ENCODE assay signal across 11 cellular contexts in the genomic region with DNA sequence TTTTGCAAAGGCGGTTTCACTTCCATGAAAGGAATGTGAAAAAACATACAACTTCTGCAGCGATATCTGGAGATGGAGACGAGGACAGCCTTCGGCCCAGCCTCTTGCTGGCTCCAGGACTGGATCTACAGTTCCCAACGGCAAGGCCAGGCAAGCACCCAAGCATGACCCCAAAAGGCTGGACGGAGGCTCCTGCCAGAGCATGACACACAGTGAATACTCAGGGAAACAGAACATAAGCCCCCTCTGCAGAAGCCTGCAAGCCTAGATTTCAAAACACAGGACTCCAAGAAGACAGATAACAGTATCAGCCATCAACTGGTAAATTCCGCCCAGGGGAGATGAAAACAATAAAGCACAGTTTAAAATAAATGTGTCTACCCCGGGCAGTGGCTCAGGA. TPM values are rescaled to one million over a fixed set of nuclear protein-coding genes. Genes with fewer than 3 reads are reported as not detected.
A peak's percentile ranks its signal among the peaks of the same experiment; 100 is the strongest.
DNase-seq lines count a peak whose midpoint lies in the region; ATAC-seq lines count a peak whose summit lies in the region.
"Had no signal": no experiment of that assay in that cellular context is flagged by ENCODE, and none has a peak within 500 bp of the region (broad histone marks: within the 10 kb centered on the region; RNA-seq: fewer than 3 reads in every experiment).

No MANE protein-coding gene starts in this region.

- no peak for DNase-seq in activated T-cell treated with anti-CD3 and anti-CD28 coated beads, Interleukin-2, amount 50 U/mL, for 24 hours
- DNase-seq in activated T-cell treated with anti-CD3 and anti-CD28 coated beads, Interleukin-2, amount 50 U/mL, for 48 hours: no peak
- peak; percentile 81 for DNase-seq in left ventricle myocardium superior
- no peak for DNase-seq in stimulated activated naive B cell treated with anti-CD40 and anti-IgM and Interleukin-4, amounts not matched to agents 10 μg/mL and 1 μg/mL and 100 μg/mL, for 72 hours
- no peak for DNase-seq in mucosa of gallbladder (ENCODE audit: low spot score)
- no peak for DNase-seq in GDM1 (lab: John Stamatoyannopoulos, UW)
- DNase-seq: NCI-H1436 treated with DMSO at 0.1 percent for 48 hours; NK-92 treated with Interleukin-12 subunit alpha and Interleukin-12 subunit beta, amount 100 ng/mL, for 24 hours; stimulated activated CD4-positive, alpha-beta T cell treated with anti-CD3 and anti-CD28 coated beads, Interleukin-4, amount 100 ng/mL, for 4 hours had no signal

- intact Hi-C loops in left ventricle myocardium superior (cut with micrococcal nuclease): no loop called here

- H3K4me3 Mint-ChIP-seq in activated T-cell treated with anti-CD3 and anti-CD28 coated beads, Interleukin-2, amount 50 U/mL, for 24 hours: peak overlapping the region; percentile 87
- peak overlapping the region; percentile 96 for H3K4me3 Mint-ChIP-seq in activated T-helper 17 cell treated with anti-CD3 and anti-CD28 coated beads, Interleukin-2, amount 50 U/mL, for 72 hours
- peak overlapping the region; percentile 91 to 96 for H3K4me3 Mint-ChIP-seq in stimulated activated naive B cell treated with anti-CD40 and anti-IgM and Interleukin-4, amounts not matched to agents 10 μg/mL and 1 μg/mL and 100 μg/mL, for 72 hours

- H3K27ac Mint-ChIP-seq in activated T-cell treated with anti-CD3 and anti-CD28 coated beads, Interleukin-2, amount 50 U/mL, for 24 hours: peak overlapping the region; percentile 7
- peak overlapping the region; percentile 96 for H3K27ac Mint-ChIP-seq in activated T-helper 17 cell treated with anti-CD3 and anti-CD28 coated beads, Interleukin-2, amount 50 U/mL, for 72 hours
- H3K27ac Mint-ChIP-seq in stimulated activated naive B cell treated with anti-CD40 and anti-IgM and Interleukin-4, amounts not matched to agents 10 μg/mL and 1 μg/mL and 100 μg/mL, for 72 hours: no peak overlapping the region

- no peaks in the 10 kb centered on the region for H3K27me3 Mint-ChIP-seq in activated T-cell treated with anti-CD3 and anti-CD28 coated beads, Interleukin-2, amount 50 U/mL, for 24 hours
- no peaks in the 10 kb centered on the region for H3K27me3 Mint-ChIP-seq in activated T-helper 17 cell treated with anti-CD3 and anti-CD28 coated beads, Interleukin-2, amount 50 U/mL, for 72 hours
- no peaks in the 10 kb centered on the region for H3K27me3 Mint-ChIP-seq in stimulated activated naive B cell treated with anti-CD40 and anti-IgM and Interleukin-4, amounts not matched to agents 10 μg/mL and 1 μg/mL and 100 μg/mL, for 72 hours

- peaks cover 5% of the 10 kb centered on the region for H3K9me3 Mint-ChIP-seq in activated T-cell treated with anti-CD3 and anti-CD28 coated beads, Interleukin-2, amount 50 U/mL, for 24 hours
- H3K9me3 Mint-ChIP-seq in activated T-helper 17 cell treated with anti-CD3 and anti-CD28 coated beads, Interleukin-2, amount 50 U/mL, for 72 hours: no peaks in the 10 kb centered on the region
- no peaks in the 10 kb centered on the region for H3K9me3 Mint-ChIP-seq in stimulated activated naive B cell treated with anti-CD40 and anti-IgM and Interleukin-4, amounts not matched to agents 10 μg/mL and 1 μg/mL and 100 μg/mL, for 72 hours

- ATAC-seq in activated T-helper 17 cell treated with anti-CD3 and anti-CD28 coated beads, Interleukin-2, amount 50 U/mL, for 72 hours (replicated peaks): no peak
- peak; percentile 42 for ATAC-seq in left ventricle myocardium superior
- no peak for ATAC-seq in stimulated activated naive B cell treated with anti-CD40 and anti-IgM and Interleukin-4, amounts not matched to agents 10 μg/mL and 1 μg/mL and 100 μg/mL, for 72 hours (replicated peaks)
- no peak for ATAC-seq in HG02973 (IDR thresholded peaks at IDR 0.05; ENCODE audit: unreplicated experiment)

- peaks cover 69% of the 10 kb centered on the region for H3K4me1 Mint-ChIP-seq in activated T-cell treated with anti-CD3 and anti-CD28 coated beads, Interleukin-2, amount 50 U/mL, for 24 hours (ENCODE audit: low read depth)
- H3K4me1 Mint-ChIP-seq in activated T-helper 17 cell treated with anti-CD3 and anti-CD28 coated beads, Interleukin-2, amount 50 U/mL, for 72 hours: peaks cover 29% of the 10 kb centered on the region
- peaks cover 44 to 76% of the 10 kb centered on the region in 2 donors for H3K4me1 Mint-ChIP-seq in stimulated activated naive B cell treated with anti-CD40 and anti-IgM and Interleukin-4, amounts not matched to agents 10 μg/mL and 1 μg/mL and 100 μg/mL, for 72 hours

- peaks cover 64% of the 10 kb centered on the region for H3K36me3 Mint-ChIP-seq in activated T-cell treated with anti-CD3 and anti-CD28 coated beads, Interleukin-2, amount 50 U/mL, for 24 hours (ENCODE audit: low read depth)
- peaks cover 83% of the 10 kb centered on the region for H3K36me3 Mint-ChIP-seq in activated T-helper 17 cell treated with anti-CD3 and anti-CD28 coated beads, Interleukin-2, amount 50 U/mL, for 72 hours (ENCODE audit: low read depth)
- H3K36me3 Mint-ChIP-seq in stimulated activated naive B cell treated with anti-CD40 and anti-IgM and Interleukin-4, amounts not matched to agents 10 μg/mL and 1 μg/mL and 100 μg/mL, for 72 hours: peaks cover 43 to 65% of the 10 kb centered on the region in 2 donors

RNA-seq across cellular contexts. Expression of a gene that starts 3.3 kb away (rescaled TPM):
- 1 to 10 TPM; 4.5 to 6.3 TPM for total RNA-seq in activated T-helper 17 cell treated with anti-CD3 and anti-CD28 coated beads, Interleukin-2, amount 50 U/mL, for 72 hours
- total RNA-seq in left ventricle myocardium superior (3.2 TPM), mucosa of gallbladder (12.4 TPM)

RNA-seq across cellular contexts. Expression of a gene that starts 21.0 kb away (rescaled TPM):
- 10 to 100 TPM; 12.6 to 20.6 TPM for total RNA-seq in activated T-helper 17 cell treated with anti-CD3 and anti-CD28 coated beads, Interleukin-2, amount 50 U/mL, for 72 hours
- total RNA-seq in left ventricle myocardium superior: 4.9 TPM
- 23.8 TPM for total RNA-seq in mucosa of gallbladder
